ENCODE assay signal across 7 cellular contexts in genomic region chr14:72341686-72342085, GRCh38.
"Had no signal": no experiment of that assay in that cellular context is flagged by ENCODE, and none has a peak within 500 bp of the region (broad histone marks: within the 10 kb centered on the region; RNA-seq: fewer than 3 reads in every experiment).

No MANE protein-coding gene starts in this region.

- H3K4me3 ChIP-seq: GM23338 had no signal

- DNase-seq: H9, HCEC 1CT had no signal

- H3K27ac Mint-ChIP-seq: GM23338, H9, IgD-negative memory B cell had no signal

- H3K4me3 Mint-ChIP-seq: GM23338, H9, IgD-negative memory B cell had no signal

- H2AFZ ChIP-seq: GM23338 had no signal

- H3K36me3 Mint-ChIP-seq: IgD-negative memory B cell had no signal

- ATAC-seq: GM23338 had no signal

- FAIRE-seq: H1, H54, HTR-8/SVneo had no signal

- H3K4me1 Mint-ChIP-seq: GM23338, IgD-negative memory B cell had no signal

- H3K4me2 ChIP-seq: GM23338 had no signal
